In the genomic region with DNA sequence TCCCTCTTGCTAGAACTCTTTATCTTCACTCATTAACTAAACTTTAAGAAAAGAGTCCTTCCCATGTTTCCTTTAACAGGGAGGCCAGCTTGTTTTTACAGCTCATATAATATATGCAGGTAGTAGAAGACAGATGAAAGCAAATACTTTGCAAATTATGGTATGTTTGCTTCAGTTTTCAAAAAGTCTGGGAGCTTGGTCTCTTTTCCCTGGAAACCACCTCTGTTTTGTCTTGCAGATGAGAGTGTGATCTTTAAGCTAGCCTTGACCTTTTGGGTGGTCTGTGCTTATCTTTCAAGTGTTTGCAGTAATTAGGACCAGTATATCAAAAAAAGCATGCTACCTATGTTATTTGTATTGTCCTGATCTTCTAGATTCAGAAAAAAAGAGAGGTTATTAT, we compare ENCODE assay signal across 28 cellular contexts.
DNase-seq lines count a peak whose midpoint lies in the region; ATAC-seq, FAIRE-seq and TF ChIP-seq lines count a peak whose summit lies in the region.
"Had no signal": no experiment of that assay in that cellular context is flagged by ENCODE, and none has a peak within 500 bp of the region (broad histone marks: within the 10 kb centered on the region; RNA-seq: fewer than 3 reads in every experiment).

No MANE protein-coding gene starts in this region.

- in situ Hi-C loops in HepG2 (cut with HindIII; ENCODE audit: extremely low pct_ligation_motif_present, low pct_unique_long_range_greater_than_20kb), result no loop called here

- no peak for TF ChIP-seq RAD21 in HepG2 (CRISPR knock-in tag; IDR thresholded peaks at IDR 0.05)

- H3K36me3 ChIP-seq in HepG2 (replicated peaks in 1 of 2; ENCODE audit: control insufficient read depth in 1 of 2, insufficient read depth in 2 of 2, low read length in 2 of 2) (no peaks in the 10 kb centered on the region), right lobe of liver (no peaks in the 10 kb centered on the region), mesendoderm (ENCODE audit: control insufficient read depth, insufficient read depth, low read length) (no peaks in the 10 kb centered on the region), A673 (ENCODE audit: insufficient read depth, low read length, poor library complexity, severe bottlenecking) (no peaks in the 10 kb centered on the region)
- H3K36me3 ChIP-seq: lower lobe of right lung, Peyer's patch, thyroid gland had no signal

- TF ChIP-seq EP300 in HepG2 (IDR thresholded peaks at IDR 0.05; ENCODE audit: low read depth in 2 of 2, low read length in 2 of 2) (no peak), HepG2 (CRISPR knock-in tag; IDR thresholded peaks at IDR 0.05; ENCODE audit: borderline replicate concordance) (no peak)

- intact Hi-C loops in HepG2 (cut with micrococcal nuclease; ENCODE audit: unreplicated experiment) (loop anchor here (5.0 kb wide), 1 partner anchor 61 kb away; a partner anchor contains a TSS), right lobe of liver (cut with DNase I) (no loop called here), A673 (cut with micrococcal nuclease; ENCODE audit: unreplicated experiment) (no loop called here)

- H3K9me3 Mint-ChIP-seq in brain, result peaks cover 3 to 13% (median 9%) of the 10 kb centered on the region in 5 experiments
- H3K9me3 Mint-ChIP-seq: effector memory CD8-positive, alpha-beta T cell had no signal

- H3K79me1 ChIP-seq in mesendoderm (ENCODE audit: low read length), result no peaks in the 10 kb centered on the region

- no peak overlapping the region for H2AK5ac ChIP-seq in mesendoderm (ENCODE audit: low read length)

- no peak for TF ChIP-seq CTCF in HepG2 (CRISPR knock-in tag; IDR thresholded peaks at IDR 0.05)
- no peak for TF ChIP-seq CTCF in right lobe of liver (IDR thresholded peaks at IDR 0.05)
- TF ChIP-seq CTCF in brain (conservative IDR thresholded peaks at IDR 0.05), result no peak
- no peak for TF ChIP-seq CTCF in A673 (conservative IDR thresholded peaks at IDR 0.05; ENCODE audit: low read depth, low read length)

- no peaks in the 10 kb centered on the region for H4K20me1 ChIP-seq in HepG2 (ENCODE audit: insufficient read depth, low read length)

- H3K4me3 ChIP-seq in HepG2 (replicated peaks in 1 of 3; ENCODE audit: insufficient read depth in 1 of 3, low read depth in 2 of 3, low read length in 3 of 3) (no peak overlapping the region), right lobe of liver (no peak overlapping the region), mesendoderm (ENCODE audit: low read length) (no peak overlapping the region), A673 (ENCODE audit: low read depth, low read length, poor library complexity, severe bottlenecking) (no peak overlapping the region)
- H3K4me3 ChIP-seq: lower lobe of right lung, Peyer's patch, smooth muscle cell, thyroid gland had no signal

- TF ChIP-seq POLR2A in HepG2 (IDR thresholded peaks at IDR 0.05; ENCODE audit: insufficient read depth in 1 of 2, low read depth in 2 of 2, low read length in 2 of 2), result no peak
- no peak for TF ChIP-seq POLR2A in right lobe of liver (IDR thresholded peaks at IDR 0.05)

- peak overlapping the region; percentile 59 for H3K27ac ChIP-seq in HepG2 (ENCODE audit: extremely low read length, insufficient read depth, low read length)
- peak overlapping the region in 1 of 3 donors; percentile 50 for H3K27ac ChIP-seq in right lobe of liver
- H3K27ac ChIP-seq in mesendoderm (ENCODE audit: low read depth, low read length), result no peak overlapping the region
- H3K27ac ChIP-seq in A673 (ENCODE audit: low read depth, low read length, poor library complexity, severe bottlenecking), result no peak overlapping the region
- H3K27ac ChIP-seq: lower lobe of right lung, Peyer's patch had no signal

- no peak overlapping the region for H2BK120ac ChIP-seq in mesendoderm (ENCODE audit: low read depth, low read length)

- H4K8ac ChIP-seq in mesendoderm (ENCODE audit: low read depth, low read length), result no peak overlapping the region

- H2AFZ ChIP-seq in HepG2 (ENCODE audit: low read length), result no peak overlapping the region

- DNase-seq in HepG2 (ENCODE audit: low spot score), result no peak
- DNase-seq in right lobe of liver, result no peak
- peak; percentile 22 for DNase-seq in mesendoderm
- DNase-seq in A673 (ENCODE audit: low spot score), result no peak
- DNase-seq in COR-L47 (lab: John Stamatoyannopoulos, UW), result no peak
- DNase-seq in anterior cingulate cortex (lab: John Stamatoyannopoulos, UW), result no peak
- no peak for DNase-seq in NCI-H2107 (lab: John Stamatoyannopoulos, UW)
- DNase-seq: activated CD4-positive, alpha-beta T cell treated with anti-CD3 and anti-CD28 coated beads, Interleukin-2, amount 10 ng/mL, durations not matched to agents 24 days and 14 days; activated CD8-positive, alpha-beta memory T cell treated with anti-CD3 and anti-CD28 coated beads for 24 hours; aorta; CD8-positive, alpha-beta memory T cell; effector memory CD8-positive, alpha-beta T cell; EL; lower lobe of right lung; NCI-H774; occipital lobe; Peyer's patch; SIG-M5; stimulated activated naive CD8-positive, alpha-beta T cell treated with anti-CD3 and anti-CD28 coated beads, Interleukin-15, Interleukin-2, amounts not matched to agents 100 U/mL and 50 U/mL, for 24 hours; SW 1271; T-helper 9 cell; thyroid gland had no signal

- peaks cover 38% of the 10 kb centered on the region for H3K4me1 ChIP-seq in HepG2 (ENCODE audit: insufficient read depth, low read length)
- H3K4me1 ChIP-seq in right lobe of liver, result peaks cover 0 to 21% (median 4%) of the 10 kb centered on the region in 4 donors
- H3K4me1 ChIP-seq in mesendoderm (ENCODE audit: control insufficient read depth, low read depth, low read length), result peaks cover 4% of the 10 kb centered on the region
- H3K4me1 ChIP-seq in A673 (ENCODE audit: insufficient read depth, low read length, poor library complexity, severe bottlenecking), result peaks cover 24% of the 10 kb centered on the region
- H3K4me1 ChIP-seq: Peyer's patch had no signal

- ATAC-seq in HepG2 (no peak), right lobe of liver (no peak)
- ATAC-seq: effector memory CD8-positive, alpha-beta T cell; lower lobe of right lung; natural killer cell treated with Interleukin-12 subunit alpha and Interleukin-12 subunit beta and Interleukin-15 and Interleukin-18, amount 100 ng/mL, for 72 hours; stimulated activated naive CD8-positive, alpha-beta T cell treated with anti-CD3 and anti-CD28 coated beads, Interleukin-15, Interleukin-2, amounts not matched to agents 100 U/mL and 50 U/mL, for 24 hours had no signal

- no peak overlapping the region for H2BK15ac ChIP-seq in mesendoderm (replicated peaks; ENCODE audit: low read depth)

- BruUV-seq in HepG2 (replicated peaks; lab: Mats Ljungman, UMichigan) (no TSS peak), A673 (replicated peaks; lab: Mats Ljungman, UMichigan) (no TSS peak)

- H3K9ac ChIP-seq in HepG2 (ENCODE audit: insufficient read depth, low read depth, low read length) (0 out of 2 replicates have a peak overlapping the region, but pooled peaks have one; percentile 9), mesendoderm (ENCODE audit: low read length) (no peak overlapping the region)

- H3K79me2 ChIP-seq in HepG2 (ENCODE audit: insufficient read depth, low read length), result peaks cover 8% of the 10 kb centered on the region
- H3K79me2 ChIP-seq in mesendoderm (ENCODE audit: control insufficient read depth, insufficient read depth, low read length), result no peaks in the 10 kb centered on the region

- H3K9me3 ChIP-seq in HepG2 (ENCODE audit: low read length) (peaks cover 5% of the 10 kb centered on the region), right lobe of liver (no peaks in the 10 kb centered on the region), A673 (ENCODE audit: low read depth, low read length, poor library complexity, severe bottlenecking) (peaks cover 8% of the 10 kb centered on the region)
- H3K9me3 ChIP-seq: Peyer's patch, thyroid gland had no signal

- peak overlapping the region; percentile 0 to 78 (median 12) for H3K27ac Mint-ChIP-seq in brain
- H3K27ac Mint-ChIP-seq: activated CD4-positive, alpha-beta T cell treated with anti-CD3 and anti-CD28 coated beads, Interleukin-2, amount 10 ng/mL, durations not matched to agents 24 days and 14 days; activated naive CD8-positive, alpha-beta T cell; B cell; natural killer cell treated with Interleukin-12 subunit alpha and Interleukin-12 subunit beta and Interleukin-15 and Interleukin-18, amount 100 ng/mL, for 72 hours had no signal

- no peak overlapping the region for H2BK5ac ChIP-seq in mesendoderm (ENCODE audit: low read length)

- no peak overlapping the region for H3K56ac ChIP-seq in mesendoderm (ENCODE audit: low read length)

- peaks cover 58% of the 10 kb centered on the region for H3K4me1 Mint-ChIP-seq in brain
- H3K4me1 Mint-ChIP-seq: B cell had no signal

- H3K23ac ChIP-seq in mesendoderm (ENCODE audit: low read length), result no peak overlapping the region

- no peak for FAIRE-seq in HepG2 (lab: Jason Lieb, UNC)
- FAIRE-seq: GM18507 had no signal

- CTCF ChIA-PET in HepG2 (lab: Yijun Ruan, JAX; ENCODE audit: low intra/inter-chr PET ratio, low total read pairs) (no interaction called here), A673 (lab: Charles Lee) (interaction anchor here (0.6 kb wide), 1 partner anchor 62 kb away, joined by 3 read pairs; no protein-coding TSS in a partner anchor)

- no peak overlapping the region for H3K18ac ChIP-seq in mesendoderm (ENCODE audit: low read length)

- H3K36me3 Mint-ChIP-seq in brain, result peaks cover 20% of the 10 kb centered on the region

- POLR2A ChIA-PET in HepG2 (lab: Yijun Ruan, JAX) (no interaction called here), A673 (lab: Charles Lee; ENCODE audit: low non-redundant PET) (interaction anchor here (0.6 to 0.7 kb wide), 2 partner anchors 59 to 376 kb away, joined by 3 to 6 read pairs; no protein-coding TSS in a partner anchor)

- H3K27me3 ChIP-seq in HepG2 (ENCODE audit: control insufficient read depth in 1 of 2, insufficient read depth in 2 of 2, low read length in 2 of 2), result no peaks in the 10 kb centered on the region
- no peaks in the 10 kb centered on the region for H3K27me3 ChIP-seq in right lobe of liver
- no peaks in the 10 kb centered on the region for H3K27me3 ChIP-seq in mesendoderm (ENCODE audit: insufficient read depth, low read length, poor library complexity)
- H3K27me3 ChIP-seq in A673 (replicated peaks; ENCODE audit: insufficient read depth, low read depth, low read length, poor library complexity), result no peaks in the 10 kb centered on the region
- H3K27me3 ChIP-seq: Peyer's patch, thyroid gland had no signal

- peak overlapping the region; percentile 55 for H3K4me2 ChIP-seq in HepG2 (ENCODE audit: low read depth, low read length)
- no peak overlapping the region for H3K4me2 ChIP-seq in mesendoderm (ENCODE audit: low read length)
- H3K4me2 ChIP-seq: smooth muscle cell had no signal

- H3K27me3 Mint-ChIP-seq in brain, result no peaks in the 10 kb centered on the region
- H3K27me3 Mint-ChIP-seq: activated CD4-positive, alpha-beta T cell treated with anti-CD3 and anti-CD28 coated beads, Interleukin-2, amount 10 ng/mL, durations not matched to agents 24 days and 14 days; activated naive CD8-positive, alpha-beta T cell; B cell; effector memory CD8-positive, alpha-beta T cell; natural killer cell treated with Interleukin-12 subunit alpha and Interleukin-12 subunit beta and Interleukin-15 and Interleukin-18, amount 100 ng/mL, for 72 hours had no signal

- H3K4ac ChIP-seq in mesendoderm (ENCODE audit: low read depth, low read length), result no peak overlapping the region

- H3K4me3 Mint-ChIP-seq in brain, result no peak overlapping the region
- H3K4me3 Mint-ChIP-seq: activated CD4-positive, alpha-beta T cell treated with anti-CD3 and anti-CD28 coated beads, Interleukin-2, amount 10 ng/mL, durations not matched to agents 24 days and 14 days; activated naive CD8-positive, alpha-beta T cell; B cell; CD8-positive, alpha-beta memory T cell; effector memory CD8-positive, alpha-beta T cell; natural killer cell treated with Interleukin-12 subunit alpha and Interleukin-12 subunit beta and Interleukin-15 and Interleukin-18, amount 100 ng/mL, for 72 hours had no signal

- H4K5ac ChIP-seq in mesendoderm (ENCODE audit: low read length), result no peak overlapping the region
